ENCODE assay signal across 8 cellular contexts in genomic region chr2:233354500-233354924, GRCh38. TPM values are rescaled to one million over a fixed set of nuclear protein-coding genes. Genes with fewer than 3 reads are reported as not detected.
DNase-seq lines count a peak whose midpoint lies in the region; ATAC-seq and TF ChIP-seq lines count a peak whose summit lies in the region.

No MANE protein-coding gene starts in this region.

- H3K27me3 ChIP-seq in effector memory CD4-positive, alpha-beta T cell (replicated peaks; ENCODE audit: control insufficient read depth, insufficient read depth, low read length, poor library complexity, severe bottlenecking): no peaks in the 10 kb centered on the region

- peak overlapping the region; percentile 60 for H3K27ac ChIP-seq in 22Rv1
- H3K27ac ChIP-seq in effector memory CD4-positive, alpha-beta T cell (ENCODE audit: insufficient read depth, low read length, poor library complexity, severe bottlenecking): no peak overlapping the region

- intact Hi-C loops in sciatic nerve (cut with DNase I): loop anchor here (10.0 kb wide), 1 partner anchor 90 kb away; no protein-coding TSS in a partner anchor

- H3K36me3 ChIP-seq in effector memory CD4-positive, alpha-beta T cell (ENCODE audit: control insufficient read depth, insufficient read depth, low read length): no peaks in the 10 kb centered on the region

- ATAC-seq in GM19351 (IDR thresholded peaks at IDR 0.05; ENCODE audit: unreplicated experiment) (peak; percentile 12), HG03558 (IDR thresholded peaks at IDR 0.05; ENCODE audit: extremely low read depth, unreplicated experiment) (peak; percentile 26), sciatic nerve (no peak)

- TF ChIP-seq CTCF in 22Rv1 (IDR thresholded peaks at IDR 0.05): no peak

- H3K4me3 ChIP-seq in effector memory CD4-positive, alpha-beta T cell (ENCODE audit: insufficient read depth, low read depth, low read length, poor library complexity, severe bottlenecking): peak overlapping the region; percentile 44

- DNase-seq in effector memory CD4-positive, alpha-beta T cell: no peak
- DNase-seq in sciatic nerve (ENCODE audit: low spot score) (peak; percentile 72), C1 segment of cervical spinal cord (lab: John Stamatoyannopoulos, UW) (no peak), NCI-H524 treated with DMSO at 0.1 percent for 48 hours (lab: John Stamatoyannopoulos, UW) (no peak), pons (ENCODE audit: low spot score) (no peak)

- peaks cover 28% of the 10 kb centered on the region for H3K4me1 ChIP-seq in effector memory CD4-positive, alpha-beta T cell (ENCODE audit: control insufficient read depth, insufficient read depth, low read length, poor library complexity, severe bottlenecking)

- no peaks in the 10 kb centered on the region for H3K9me3 ChIP-seq in effector memory CD4-positive, alpha-beta T cell (ENCODE audit: control insufficient read depth, low read length)

RNA-seq across cellular contexts. Expression of gene DGKD, which starts 0.2 kb away (rescaled TPM):
- 35.8 TPM for total RNA-seq in sciatic nerve

RNA-seq across cellular contexts. Expression of gene SAG, which starts 46.9 kb away (rescaled TPM):
- not detected for total RNA-seq in sciatic nerve
